Comparison of ENCODE assay signal across 1 cellular context in the genomic region with DNA sequence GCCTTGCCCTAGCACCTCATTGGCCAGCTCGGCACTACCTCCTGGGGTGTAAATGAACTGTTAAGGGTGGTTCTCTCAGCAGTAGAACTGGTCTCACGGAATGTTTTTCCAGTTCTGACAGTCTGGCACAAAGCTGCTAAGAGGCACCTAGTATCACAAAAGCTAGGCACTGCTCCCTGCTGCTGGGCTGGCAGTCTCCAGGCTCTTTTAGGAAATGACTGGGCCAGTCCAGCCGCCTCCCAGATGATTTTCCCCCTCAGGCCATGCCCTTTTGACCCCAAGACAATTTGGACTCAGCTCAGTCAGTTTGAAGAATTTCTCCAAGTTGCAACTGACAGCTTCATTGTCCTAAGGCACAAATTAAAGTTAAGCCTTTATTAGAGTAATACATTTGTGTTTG.
TF ChIP-seq lines count a peak whose summit lies in the region.

No MANE protein-coding gene starts in this region.

TF ChIP-seq in GM23338, 12 proteins besides CTCF, POLR2A, EP300 and RAD21:
- TF ChIP-seq, protein P1, sequence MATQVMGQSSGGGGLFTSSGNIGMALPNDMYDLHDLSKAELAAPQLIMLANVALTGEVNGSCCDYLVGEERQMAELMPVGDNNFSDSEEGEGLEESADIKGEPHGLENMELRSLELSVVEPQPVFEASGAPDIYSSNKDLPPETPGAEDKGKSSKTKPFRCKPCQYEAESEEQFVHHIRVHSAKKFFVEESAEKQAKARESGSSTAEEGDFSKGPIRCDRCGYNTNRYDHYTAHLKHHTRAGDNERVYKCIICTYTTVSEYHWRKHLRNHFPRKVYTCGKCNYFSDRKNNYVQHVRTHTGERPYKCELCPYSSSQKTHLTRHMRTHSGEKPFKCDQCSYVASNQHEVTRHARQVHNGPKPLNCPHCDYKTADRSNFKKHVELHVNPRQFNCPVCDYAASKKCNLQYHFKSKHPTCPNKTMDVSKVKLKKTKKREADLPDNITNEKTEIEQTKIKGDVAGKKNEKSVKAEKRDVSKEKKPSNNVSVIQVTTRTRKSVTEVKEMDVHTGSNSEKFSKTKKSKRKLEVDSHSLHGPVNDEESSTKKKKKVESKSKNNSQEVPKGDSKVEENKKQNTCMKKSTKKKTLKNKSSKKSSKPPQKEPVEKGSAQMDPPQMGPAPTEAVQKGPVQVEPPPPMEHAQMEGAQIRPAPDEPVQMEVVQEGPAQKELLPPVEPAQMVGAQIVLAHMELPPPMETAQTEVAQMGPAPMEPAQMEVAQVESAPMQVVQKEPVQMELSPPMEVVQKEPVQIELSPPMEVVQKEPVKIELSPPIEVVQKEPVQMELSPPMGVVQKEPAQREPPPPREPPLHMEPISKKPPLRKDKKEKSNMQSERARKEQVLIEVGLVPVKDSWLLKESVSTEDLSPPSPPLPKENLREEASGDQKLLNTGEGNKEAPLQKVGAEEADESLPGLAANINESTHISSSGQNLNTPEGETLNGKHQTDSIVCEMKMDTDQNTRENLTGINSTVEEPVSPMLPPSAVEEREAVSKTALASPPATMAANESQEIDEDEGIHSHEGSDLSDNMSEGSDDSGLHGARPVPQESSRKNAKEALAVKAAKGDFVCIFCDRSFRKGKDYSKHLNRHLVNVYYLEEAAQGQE (IDR thresholded peaks at IDR 0.05; ENCODE audit: unreplicated experiment), result no peak
